ENCODE assay signal across 20 cellular contexts in genomic region chr6:140644017-140644416, GRCh38.
"Had no signal": no experiment of that assay in that cellular context is flagged by ENCODE, and none has a peak within 500 bp of the region (broad histone marks: within the 10 kb centered on the region; RNA-seq: fewer than 3 reads in every experiment).

No MANE protein-coding gene starts in this region.

- FAIRE-seq: islet of Langerhans, pancreas had no signal

- H3K36me3 ChIP-seq: pancreas, right atrium auricular region, stomach, suprapubic skin, thoracic aorta, tibial nerve, uterus had no signal

- ATAC-seq: naive thymus-derived CD8-positive, alpha-beta T cell; pancreas; psoas muscle; sciatic nerve; stimulated activated naive B cell treated with anti-CD40 and anti-IgM and Interleukin-4, amounts not matched to agents 10 μg/mL and 1 μg/mL and 100 μg/mL, for 72 hours; stimulated activated naive CD8-positive, alpha-beta T cell treated with anti-CD3 and anti-CD28 coated beads, Interleukin-15, Interleukin-2, amounts not matched to agents 100 U/mL and 50 U/mL, for 24 hours had no signal

- DNase-seq: left ventricle myocardium inferior; naive thymus-derived CD8-positive, alpha-beta T cell; pancreas; psoas muscle; stimulated activated CD4-positive, alpha-beta T cell treated with anti-CD3 and anti-CD28 coated beads, Interleukin-12 subunit alpha, Interleukin-12 subunit beta, amount 100 ng/mL, for 4 hours; stimulated activated CD4-positive, alpha-beta T cell treated with anti-CD3 and anti-CD28 coated beads, Interleukin-15, amount 100 ng/mL, for 24 hours; stimulated activated CD4-positive, alpha-beta T cell treated with anti-CD3 and anti-CD28 coated beads, Interleukin-2, amount 100 ng/mL, for 24 hours; stimulated activated CD4-positive, alpha-beta T cell treated with anti-CD3 and anti-CD28 coated beads, Interleukin-4, amount 100 ng/mL, for 1 hour; stimulated activated naive B cell treated with anti-CD40 and anti-IgM and Interleukin-4, amounts not matched to agents 10 μg/mL and 1 μg/mL and 100 μg/mL, for 72 hours; stimulated activated naive CD8-positive, alpha-beta T cell treated with anti-CD3 and anti-CD28 coated beads, Interleukin-15, Interleukin-2, amounts not matched to agents 100 U/mL and 50 U/mL, for 24 hours; stomach; uterus had no signal

- H3K27ac ChIP-seq: left ventricle myocardium inferior, pancreas, psoas muscle, right atrium auricular region, skin epidermis, stomach, suprapubic skin, thoracic aorta, tibial nerve, uterus had no signal

- H3K4me3 ChIP-seq: left ventricle myocardium inferior, lung, pancreas, psoas muscle, right atrium auricular region, skin epidermis, stomach, suprapubic skin, thoracic aorta, tibial nerve, uterus had no signal

- H3K9me3 ChIP-seq: pancreas, thoracic aorta, uterus had no signal

- H3K4me1 ChIP-seq: left ventricle myocardium inferior, pancreas, psoas muscle, right atrium auricular region, stomach, suprapubic skin, tibial nerve, uterus had no signal
